19 cellular contexts compared by ENCODE assay signal in the genomic region with DNA sequence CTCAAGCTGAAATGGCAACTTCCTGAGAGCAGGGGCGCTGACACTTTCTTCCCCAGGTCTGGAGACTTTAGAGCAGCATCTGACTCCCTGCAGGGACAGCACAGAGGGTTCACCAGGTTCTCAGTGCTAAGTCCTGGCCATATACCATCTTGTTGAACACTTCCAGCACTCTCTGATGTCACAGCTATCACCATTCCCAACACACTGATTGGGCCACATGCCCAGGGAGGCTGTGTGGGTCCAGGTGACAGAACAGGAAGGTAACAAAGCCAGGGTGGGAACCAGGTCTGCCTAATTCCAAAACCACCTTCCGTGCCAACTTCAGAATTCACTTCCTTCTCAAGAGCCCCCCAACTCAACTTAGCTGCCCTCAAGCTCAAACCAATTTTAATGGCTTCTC. TPM values are rescaled to one million over a fixed set of nuclear protein-coding genes. Genes with fewer than 3 reads are reported as not detected.
DNase-seq lines count a peak whose midpoint lies in the region; TF ChIP-seq lines count a peak whose summit lies in the region.
"Had no signal": no experiment of that assay in that cellular context is flagged by ENCODE, and none has a peak within 500 bp of the region (broad histone marks: within the 10 kb centered on the region; RNA-seq: fewer than 3 reads in every experiment).

No MANE protein-coding gene starts in this region.

- no peaks in the 10 kb centered on the region for H3K4me1 ChIP-seq in H9 (ENCODE audit: insufficient read depth, low read length)
- H3K4me1 ChIP-seq in mesenchymal stem cell (ENCODE audit: control insufficient read depth, insufficient read depth, low read depth, low read length): peaks cover 15% of the 10 kb centered on the region
- H3K4me1 ChIP-seq in smooth muscle cell (ENCODE audit: low read depth): peaks cover 11% of the 10 kb centered on the region

- H4K20me1 ChIP-seq in H9 (ENCODE audit: control insufficient read depth, insufficient read depth, insufficient read length): no peaks in the 10 kb centered on the region
- no peaks in the 10 kb centered on the region for H4K20me1 ChIP-seq in smooth muscle cell (ENCODE audit: low read depth)
- H4K20me1 ChIP-seq: BLaER1 had no signal

- H3K27ac Mint-ChIP-seq in H9: no peak overlapping the region
- H3K27ac Mint-ChIP-seq: CD4-positive, alpha-beta memory T cell had no signal

- H3K79me2 ChIP-seq in H9 (ENCODE audit: insufficient read depth, low read length): no peaks in the 10 kb centered on the region
- no peaks in the 10 kb centered on the region for H3K79me2 ChIP-seq in smooth muscle cell (ENCODE audit: low read depth)

- no peak overlapping the region for H3K14ac ChIP-seq in H9 (ENCODE audit: insufficient read depth, low read length)
- no peak overlapping the region for H3K14ac ChIP-seq in mesenchymal stem cell (ENCODE audit: low read length in 2 of 2)

- no peak overlapping the region for H3T11ph ChIP-seq in H9 (ENCODE audit: low read length)

- peaks cover 0 to 13% of the 10 kb centered on the region in 2 experiments; a peak in 4 of 5 replicates for H3K9me3 Mint-ChIP-seq in H9

- H3K79me1 ChIP-seq in H9 (ENCODE audit: insufficient read depth, low read depth, low read length, poor library complexity, severe bottlenecking) (no peaks in the 10 kb centered on the region), mesenchymal stem cell (replicated peaks; ENCODE audit: low read length, poor library complexity, severe bottlenecking) (no peaks in the 10 kb centered on the region)

- H3K23me2 ChIP-seq in H9 (ENCODE audit: insufficient read length, low read depth, low read length, poor library complexity, severe bottlenecking): peaks cover 13% of the 10 kb centered on the region

- peaks cover 0 to 28% (median 0%) of the 10 kb centered on the region in 3 experiments; a peak in 6 of 7 replicates for H3K36me3 Mint-ChIP-seq in H9 (ENCODE audit: insufficient read depth in 1 of 3, low read depth in 3 of 3)

- no peak overlapping the region for H2BK15ac ChIP-seq in H9 (ENCODE audit: low read depth, low read length)
- H2BK15ac ChIP-seq in mesenchymal stem cell (ENCODE audit: low read depth, poor library complexity, severe bottlenecking): peak overlapping the region; percentile 33

- no peak for TF ChIP-seq CTCF in H9 (conservative IDR thresholded peaks at IDR 0.05)
- TF ChIP-seq CTCF in smooth muscle cell (IDR thresholded peaks at IDR 0.05; ENCODE audit: borderline replicate concordance, insufficient read depth, poor library complexity, severe bottlenecking): no peak

- no peaks in the 10 kb centered on the region for H3F3A ChIP-seq in smooth muscle cell (ENCODE audit: low read depth)

- H3K36me3 ChIP-seq in SK-N-MC (ENCODE audit: insufficient read depth, low read length): no peaks in the 10 kb centered on the region
- no peaks in the 10 kb centered on the region for H3K36me3 ChIP-seq in mesenchymal stem cell (ENCODE audit: control insufficient read depth in 1 of 2, insufficient read depth in 2 of 2, low read depth in 1 of 2, low read length in 2 of 2)
- no peaks in the 10 kb centered on the region for H3K36me3 ChIP-seq in smooth muscle cell (ENCODE audit: low read depth)
- H3K36me3 ChIP-seq: BLaER1, SJSA1 had no signal

- no peak overlapping the region for H2AK5ac ChIP-seq in H9 (ENCODE audit: insufficient read length, low read length)
- H2AK5ac ChIP-seq in mesenchymal stem cell (ENCODE audit: low read length, severe bottlenecking): no peak overlapping the region

- no peak overlapping the region for H4K5ac ChIP-seq in H9 (ENCODE audit: insufficient read length, low read depth, low read length)

- H3K9ac ChIP-seq in H9 (ENCODE audit: extremely low read depth, insufficient read length, low read length) (no peak overlapping the region), SK-N-MC (ENCODE audit: insufficient read length) (no peak overlapping the region), mesenchymal stem cell (ENCODE audit: low read length) (no peak overlapping the region), smooth muscle cell (ENCODE audit: low read depth) (no peak overlapping the region)
- H3K9ac ChIP-seq: BLaER1 had no signal

- H3K23ac ChIP-seq in H9 (ENCODE audit: insufficient read length, low read depth, low read length) (no peak overlapping the region), mesenchymal stem cell (ENCODE audit: low read length in 2 of 2) (no peak overlapping the region)

- H3K18ac ChIP-seq in H9 (ENCODE audit: insufficient read length, low read depth, low read length) (no peak overlapping the region), mesenchymal stem cell (ENCODE audit: low read depth in 1 of 2, low read length in 2 of 2) (no peak overlapping the region)

- peaks cover 16% of the 10 kb centered on the region; the same call in 1 of the 2 replicates for H3K27me3 ChIP-seq in H9 (ENCODE audit: insufficient read depth, low read length)
- H3K27me3 ChIP-seq in mesenchymal stem cell (ENCODE audit: control insufficient read depth in 1 of 2, insufficient read depth in 1 of 2, low read length in 2 of 2): peaks cover 14 to 47% of the 10 kb centered on the region in 2 experiments
- peaks cover 16% of the 10 kb centered on the region for H3K27me3 ChIP-seq in smooth muscle cell (ENCODE audit: low read depth)
- H3K27me3 ChIP-seq: SJSA1 had no signal

- H2AFZ ChIP-seq in H9 (ENCODE audit: low read length): no peak overlapping the region
- no peak overlapping the region for H2AFZ ChIP-seq in mesenchymal stem cell (ENCODE audit: low read depth, low read length)
- no peak overlapping the region for H2AFZ ChIP-seq in smooth muscle cell (ENCODE audit: low read depth)

- H2BK20ac ChIP-seq in H9 (ENCODE audit: low read depth, low read length, poor library complexity, severe bottlenecking): no peak overlapping the region

- no peak overlapping the region for H4K91ac ChIP-seq in H9 (ENCODE audit: insufficient read length, low read depth, low read length)
- no peak overlapping the region for H4K91ac ChIP-seq in mesenchymal stem cell (ENCODE audit: low read length)

- H2BK5ac ChIP-seq in H9 (ENCODE audit: insufficient read length, low read length) (no peak overlapping the region), mesenchymal stem cell (ENCODE audit: low read depth, low read length, poor library complexity, severe bottlenecking) (no peak overlapping the region)

- peaks cover 11% of the 10 kb centered on the region for H3K9me3 ChIP-seq in H9 (ENCODE audit: control insufficient read depth, low read depth, low read length)
- H3K9me3 ChIP-seq in SK-N-MC (ENCODE audit: low read depth, low read length): no peaks in the 10 kb centered on the region
- H3K9me3 ChIP-seq in mesenchymal stem cell (ENCODE audit: control insufficient read depth, low read length): peaks cover 12% of the 10 kb centered on the region
- no peaks in the 10 kb centered on the region for H3K9me3 ChIP-seq in smooth muscle cell (replicated peaks; ENCODE audit: low read depth)
- H3K9me3 ChIP-seq: SJSA1 had no signal

- H3K27ac ChIP-seq in H9 (ENCODE audit: insufficient read length, low read depth, low read length) (no peak overlapping the region), SK-N-MC (peak overlapping the region; percentile 81), mesenchymal stem cell (ENCODE audit: low read length, poor library complexity, severe bottlenecking) (no peak overlapping the region), smooth muscle cell (ENCODE audit: low read depth) (peak overlapping the region; percentile 73)
- H3K27ac ChIP-seq: BLaER1, SJSA1 had no signal

- H3K4me3 Mint-ChIP-seq in H9: no peak overlapping the region
- H3K4me3 Mint-ChIP-seq: CD4-positive, alpha-beta memory T cell had no signal

- WGBS in H9 (ENCODE audit: extremely low coverage, insufficient read length, low lambda C conversion rate): no CpG with 5 or more reads among the region's 2 CpGs
- 76% methylated on average over 2 of the region's 2 CpGs for WGBS in mesenchymal stem cell
- WGBS in smooth muscle cell (ENCODE audit: low lambda C conversion rate): 90% methylated on average over 2 of the region's 2 CpGs

- peaks cover 20 to 25% of the 10 kb centered on the region in 2 experiments for H3K4me1 Mint-ChIP-seq in H9
- H3K4me1 Mint-ChIP-seq: CD4-positive, alpha-beta memory T cell had no signal

- H3K4ac ChIP-seq in H9 (ENCODE audit: low read depth, low read length) (no peak overlapping the region), mesenchymal stem cell (ENCODE audit: low read depth in 1 of 2, low read length in 2 of 2) (no peak overlapping the region)

- H3K4me2 ChIP-seq in H9 (ENCODE audit: insufficient read depth, insufficient read length, low read length): no peak overlapping the region
- no peak overlapping the region for H3K4me2 ChIP-seq in mesenchymal stem cell (ENCODE audit: low read length, poor library complexity, severe bottlenecking)
- H3K4me2 ChIP-seq in smooth muscle cell: peak overlapping the region; percentile 97
- H3K4me2 ChIP-seq: BLaER1 had no signal

- no peak overlapping the region for H3K56ac ChIP-seq in H9 (ENCODE audit: insufficient read length, low read depth, low read length)

- H2BK120ac ChIP-seq in H9 (ENCODE audit: low read depth, low read length, poor library complexity, severe bottlenecking) (no peak overlapping the region), mesenchymal stem cell (ENCODE audit: low read depth, low read length) (no peak overlapping the region)

- H2BK12ac ChIP-seq in H9 (ENCODE audit: insufficient read length, low read depth, low read length) (no peak overlapping the region), mesenchymal stem cell (ENCODE audit: low read length in 2 of 2) (peak overlapping the region; percentile 3 to 56)

- H3K27me3 Mint-ChIP-seq in H9 (ENCODE audit: low read depth): peaks cover 61% of the 10 kb centered on the region

- peak; percentile 7 for DNase-seq in H9
- no peak for DNase-seq in SK-N-MC (ENCODE audit: low read depth, low spot score)
- no peak for DNase-seq in mesenchymal stem cell
- no peak for DNase-seq in smooth muscle cell (lab: John Stamatoyannopoulos, UW; ENCODE audit: unreplicated experiment)
- DNase-seq in activated CD4-positive, alpha-beta T cell treated with anti-CD3 and anti-CD28 coated beads, Interleukin-2, amount 50 U/mL, for 4 hours: no peak
- no peak for DNase-seq in NCI-H2171 (lab: John Stamatoyannopoulos, UW)
- no peak for DNase-seq in NCI-H146 treated with DMSO at 0.1 percent for 48 hours (lab: John Stamatoyannopoulos, UW; ENCODE audit: unreplicated experiment)
- DNase-seq: CD4-positive, alpha-beta memory T cell; COR-L47; GF-D8; H7; Karpas-422; NCI-H1092 treated with DMSO at 0.1 percent for 48 hours; NCI-H1436; NCI-H446; NCI-H774; T-helper 1 cell had no signal

- H4K8ac ChIP-seq in H9 (replicated peaks; ENCODE audit: insufficient read length, low read depth, low read length) (no peak overlapping the region), mesenchymal stem cell (ENCODE audit: low read length) (no peak overlapping the region)

- H3K4me3 ChIP-seq in SK-N-MC (peak overlapping the region; percentile 60), mesenchymal stem cell (ENCODE audit: insufficient read depth in 1 of 2, low read depth in 1 of 2, low read length in 2 of 2) (no peak overlapping the region), smooth muscle cell (no peak overlapping the region)
- H3K4me3 ChIP-seq: BLaER1, SJSA1 had no signal

RNA-seq across cellular contexts. Expression of gene APCDD1L, which starts 4.3 kb away (rescaled TPM):
- total RNA-seq in H9 (2021) (0.68 and 1.1 TPM in 2 replicates), smooth muscle cell (8.1 and 9.4 TPM in 2 replicates)
- 0.17 TPM for polyA plus RNA-seq in mesenchymal stem cell (2013, experiment 1 of 2)
- polyA plus RNA-seq in mesenchymal stem cell (2013, experiment 2 of 2): 0.16 TPM
- 18.3 and 20.6 TPM in 2 replicates for polyA plus RNA-seq in smooth muscle cell
- total RNA-seq: CD4-positive, alpha-beta memory T cell had no signal

Comparison
In these comparisons a context has a peak if more than half of its experiments do, and no peak if none do; other contexts are left out.
1. H3K27ac ChIP-seq: peak in SK-N-MC (single experiment) and smooth muscle cell (single experiment); none in H9 (single experiment) and mesenchymal stem cell (single experiment).